ENCODE assay signal across 16 cellular contexts in the genomic region with DNA sequence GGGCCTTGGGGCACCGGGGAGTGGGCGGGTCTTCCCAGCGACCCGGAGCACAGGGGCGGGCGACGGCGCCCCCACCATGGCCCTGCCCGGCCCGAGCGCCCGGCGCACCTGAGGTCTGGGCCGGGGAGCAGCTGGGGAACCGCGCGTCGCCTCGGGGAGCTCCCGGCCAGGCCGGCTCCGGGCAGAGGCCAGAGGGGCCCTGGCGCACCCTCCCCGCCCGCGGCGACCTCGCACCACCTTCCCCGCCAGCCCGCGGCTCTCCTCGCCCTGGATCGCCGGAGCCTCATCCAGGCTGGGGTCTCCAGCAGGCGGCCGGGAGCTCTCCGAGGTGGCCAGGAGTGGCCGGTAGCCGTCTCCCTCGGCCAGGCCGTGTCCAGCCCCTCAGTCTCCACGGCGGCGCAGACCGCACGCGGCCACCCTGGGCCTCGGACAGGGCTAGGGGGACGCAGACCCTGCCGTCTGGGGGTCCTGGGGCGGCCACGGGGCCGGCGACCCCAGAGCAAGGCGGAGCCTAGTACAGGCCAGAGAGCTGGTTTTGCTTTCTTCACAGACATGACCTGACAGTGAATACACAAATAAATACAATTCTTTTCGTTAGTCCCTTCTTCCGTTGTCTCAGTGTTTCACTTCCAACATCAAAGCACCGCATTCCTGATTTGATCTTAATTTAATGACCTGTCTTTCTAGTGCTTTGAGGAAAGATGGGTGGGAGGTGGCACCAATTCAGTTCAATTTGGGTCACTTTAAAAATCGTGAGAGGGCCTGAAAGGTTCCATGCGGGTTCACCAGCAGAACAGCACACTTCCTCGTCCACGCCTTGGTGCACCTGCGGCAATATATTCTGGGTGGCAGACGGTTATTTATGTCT.
DNase-seq lines count a peak whose midpoint lies in the region; ATAC-seq, FAIRE-seq and TF ChIP-seq lines count a peak whose summit lies in the region.
"Had no signal": no experiment of that assay in that cellular context is flagged by ENCODE, and none has a peak within 500 bp of the region (broad histone marks: within the 10 kb centered on the region; RNA-seq: fewer than 3 reads in every experiment).

No MANE protein-coding gene starts in this region.

- no peak overlapping the region for H2AFZ ChIP-seq in K562 (ENCODE audit: low read depth, low read length)

- TF ChIP-seq POLR2A in K562 (conservative IDR thresholded peaks at IDR 0.05), result no peak

- 9% methylated on average over 45 of the region's 64 CpGs for WGBS in K562 (ENCODE audit: insufficient coverage, low coverage, missing lambda C conversion rate)

- peaks cover 0 to 5% (median 2%) of the 10 kb centered on the region in 7 donors for H3K9me3 Mint-ChIP-seq in CD4-positive, CD25-positive, alpha-beta regulatory T cell
- peaks cover 3% of the 10 kb centered on the region for H3K9me3 Mint-ChIP-seq in CD8-positive, alpha-beta T cell
- peaks cover 5% of the 10 kb centered on the region for H3K9me3 Mint-ChIP-seq in nephron
- H3K9me3 Mint-ChIP-seq: natural killer cell had no signal

- POLR2A ChIA-PET in CD8-positive, alpha-beta T cell (lab: Charles Lee), result no interaction called here
- POLR2A ChIA-PET in K562 (lab: Yijun Ruan, JAX), result no interaction called here

- peaks cover 0 to 22% (median 3%) of the 10 kb centered on the region in 4 donors for H3K4me1 Mint-ChIP-seq in CD4-positive, CD25-positive, alpha-beta regulatory T cell
- peaks cover 18% of the 10 kb centered on the region for H3K4me1 Mint-ChIP-seq in CD8-positive, alpha-beta T cell (ENCODE audit: low read depth)
- peaks cover 10% of the 10 kb centered on the region for H3K4me1 Mint-ChIP-seq in nephron
- H3K4me1 Mint-ChIP-seq: natural killer cell had no signal

- no peak overlapping the region for H3K4me3 ChIP-seq in CD4-positive, CD25-positive, alpha-beta regulatory T cell (ENCODE audit: low read depth, low read length)
- no peak overlapping the region for H3K4me3 ChIP-seq in CD8-positive, alpha-beta T cell (ENCODE audit: low read depth, low read length)
- H3K4me3 ChIP-seq in K562, result no peak overlapping the region
- H3K4me3 ChIP-seq: body of pancreas, gastrocnemius medialis had no signal

- peaks cover 2% of the 10 kb centered on the region for H3K27me3 ChIP-seq in CD4-positive, CD25-positive, alpha-beta regulatory T cell (ENCODE audit: control insufficient read depth, insufficient read depth, low read length)
- H3K27me3 ChIP-seq in CD8-positive, alpha-beta T cell (ENCODE audit: insufficient read depth, low read length), result peaks cover 20% of the 10 kb centered on the region
- H3K27me3 ChIP-seq in K562 (ENCODE audit: control insufficient read depth in 2 of 2, insufficient read depth in 2 of 2, low read length in 2 of 2), result peaks cover 9 to 46% of the 10 kb centered on the region in 2 experiments; a peak in 4 of 5 replicates
- H3K27me3 ChIP-seq: body of pancreas had no signal

- H3K9ac ChIP-seq in K562 (ENCODE audit: insufficient read depth in 1 of 2, low read depth in 2 of 2, low read length in 2 of 2), result no peak overlapping the region

- peaks cover 27% of the 10 kb centered on the region for H3K27me3 Mint-ChIP-seq in CD4-positive, CD25-positive, alpha-beta regulatory T cell
- peaks cover 23% of the 10 kb centered on the region for H3K27me3 Mint-ChIP-seq in CD8-positive, alpha-beta T cell (ENCODE audit: low read depth)
- peaks cover 59% of the 10 kb centered on the region for H3K27me3 Mint-ChIP-seq in nephron (ENCODE audit: low read depth)

- no peaks in the 10 kb centered on the region for H4K20me1 ChIP-seq in K562 (replicated peaks; ENCODE audit: control insufficient read depth, insufficient read depth, low read length)

- no peak overlapping the region for H3K27ac ChIP-seq in CD4-positive, CD25-positive, alpha-beta regulatory T cell (ENCODE audit: insufficient read depth, low read length, poor library complexity, severe bottlenecking)
- H3K27ac ChIP-seq in CD8-positive, alpha-beta T cell (ENCODE audit: low read depth, low read length), result no peak overlapping the region
- H3K27ac ChIP-seq in K562 (ENCODE audit: extremely low read depth, low read depth, low read length), result no peak overlapping the region
- H3K27ac ChIP-seq: body of pancreas, gastrocnemius medialis had no signal

- FAIRE-seq in K562 (lab: Jason Lieb, UNC), result no peak

- DNase-seq in CD4-positive, CD25-positive, alpha-beta regulatory T cell, result no peak
- no peak for DNase-seq in CD8-positive, alpha-beta T cell
- no peak for DNase-seq in K562 (ENCODE audit: extremely low read depth in 1 of 4, low spot score in 3 of 4)
- no peak for DNase-seq in midbrain (lab: John Stamatoyannopoulos, UW)
- no peak for DNase-seq in SW 1271 (lab: John Stamatoyannopoulos, UW)
- no peak for DNase-seq in activated CD4-positive, alpha-beta T cell treated with anti-CD3 and anti-CD28 coated beads for 48 hours
- DNase-seq: activated T-cell treated with anti-CD3 and anti-CD28 coated beads, Interleukin-2, amount 50 U/mL, for 1 hour; Caco-2; gastrocnemius medialis; IMR-90; natural killer cell; NCI-H1694; NCI-H774; SHP77 treated with DMSO at 0.1 percent for 48 hours had no signal

- no peaks in the 10 kb centered on the region for H3K36me3 ChIP-seq in CD4-positive, CD25-positive, alpha-beta regulatory T cell (ENCODE audit: control insufficient read depth, insufficient read depth, low read length)
- H3K36me3 ChIP-seq in CD8-positive, alpha-beta T cell (ENCODE audit: insufficient read depth, low read length), result no peaks in the 10 kb centered on the region
- no peaks in the 10 kb centered on the region for H3K36me3 ChIP-seq in K562 (ENCODE audit: control insufficient read depth, insufficient read depth, low read length)
- H3K36me3 ChIP-seq: gastrocnemius medialis had no signal

- no peak overlapping the region for H3K4me2 ChIP-seq in K562 (ENCODE audit: insufficient read depth, low read length)

- no peak overlapping the region for H3K27ac Mint-ChIP-seq in CD4-positive, CD25-positive, alpha-beta regulatory T cell
- H3K27ac Mint-ChIP-seq in CD8-positive, alpha-beta T cell, result no peak overlapping the region
- H3K27ac Mint-ChIP-seq in nephron, result no peak overlapping the region
- H3K27ac Mint-ChIP-seq: natural killer cell had no signal

- no peak for TF ChIP-seq CTCF in CD8-positive, alpha-beta T cell (IDR thresholded peaks at IDR 0.05)
- TF ChIP-seq CTCF in K562 (IDR thresholded peaks at IDR 0.05 in 2 of 3, conservative IDR thresholded peaks at IDR 0.05 in 1 of 3; ENCODE audit: insufficient read depth in 2 of 3, low read depth in 1 of 3, low read length in 3 of 3), result no peak
- no peak for TF ChIP-seq CTCF in nephron (IDR thresholded peaks at IDR 0.05; ENCODE audit: unreplicated experiment in 3 of 3)

- H3K9me3 ChIP-seq in CD4-positive, CD25-positive, alpha-beta regulatory T cell (ENCODE audit: control insufficient read depth in 2 of 2, low read length in 2 of 2), result no peaks in the 10 kb centered on the region
- no peaks in the 10 kb centered on the region for H3K9me3 ChIP-seq in CD8-positive, alpha-beta T cell (ENCODE audit: low read length)
- no peaks in the 10 kb centered on the region for H3K9me3 ChIP-seq in K562 (replicated peaks; ENCODE audit: control insufficient read depth, insufficient read depth, low read depth, low read length)
- H3K9me3 ChIP-seq: body of pancreas, Caco-2, gastrocnemius medialis had no signal

- H3K4me1 ChIP-seq in CD4-positive, CD25-positive, alpha-beta regulatory T cell (ENCODE audit: control insufficient read depth, insufficient read depth, low read length, poor library complexity, severe bottlenecking), result peaks cover 26% of the 10 kb centered on the region
- peaks cover 30% of the 10 kb centered on the region for H3K4me1 ChIP-seq in CD8-positive, alpha-beta T cell (ENCODE audit: insufficient read depth, low read length)
- peaks cover 0 to 14% of the 10 kb centered on the region in 2 experiments; a peak in 1 of 5 replicates for H3K4me1 ChIP-seq in K562 (replicated peaks in 1 of 2; ENCODE audit: control insufficient read depth in 2 of 2, insufficient read depth in 2 of 2, low read length in 2 of 2)

- H3K79me2 ChIP-seq in K562 (ENCODE audit: control insufficient read depth, insufficient read depth, low read length), result no peaks in the 10 kb centered on the region

- intact Hi-C loops in CD8-positive, alpha-beta T cell (cut with DNase I, micrococcal nuclease), result no loop called here
- intact Hi-C loops in K562 (cut with micrococcal nuclease), result no loop called here

- no peaks in the 10 kb centered on the region for H3K36me3 Mint-ChIP-seq in CD4-positive, CD25-positive, alpha-beta regulatory T cell
- H3K36me3 Mint-ChIP-seq in CD8-positive, alpha-beta T cell, result no peaks in the 10 kb centered on the region
- H3K36me3 Mint-ChIP-seq in nephron (ENCODE audit: low read depth), result no peaks in the 10 kb centered on the region
- H3K36me3 Mint-ChIP-seq: natural killer cell had no signal

- in situ Hi-C loops in K562 (cut with MboI), result no loop called here

- H3K4me3 Mint-ChIP-seq in CD4-positive, CD25-positive, alpha-beta regulatory T cell, result peak overlapping the region; percentile 6 to 83 (median 52)
- peak overlapping the region; percentile 42 for H3K4me3 Mint-ChIP-seq in CD8-positive, alpha-beta T cell
- peak overlapping the region; percentile 3 to 23 (median 13) for H3K4me3 Mint-ChIP-seq in nephron
- H3K4me3 Mint-ChIP-seq: natural killer cell had no signal

- BruUV-seq in K562 (replicated peaks; lab: Mats Ljungman, UMichigan), result no TSS peak

- CTCF ChIA-PET in CD8-positive, alpha-beta T cell (lab: Charles Lee), result no interaction called here
- CTCF ChIA-PET in K562 (lab: Yijun Ruan, JAX; ENCODE audit: low intra/inter-chr PET ratio), result interaction anchor here (1.0 kb wide), 1 partner anchor 15 kb away, joined by 3 read pairs; no protein-coding TSS in a partner anchor

- no peak for ATAC-seq in CD4-positive, CD25-positive, alpha-beta regulatory T cell (ENCODE audit: low read depth in 2 of 2)
- no peak for ATAC-seq in CD8-positive, alpha-beta T cell
- ATAC-seq in K562, result peak; percentile 42; the same call in 1 of the 3 replicates
- ATAC-seq: body of pancreas, gastrocnemius medialis had no signal

- no peak for TF ChIP-seq EP300 in K562 (IDR thresholded peaks at IDR 0.05; ENCODE audit: low read length)

- no peaks in the 10 kb centered on the region for H3K9me1 ChIP-seq in K562 (ENCODE audit: control insufficient read depth, insufficient read depth, low read length)

- TF ChIP-seq RAD21 in K562 (CRISPR knock-in tag; conservative IDR thresholded peaks at IDR 0.05 in 1 of 2, IDR thresholded peaks at IDR 0.05 in 1 of 2), result no peak

TF ChIP-seq in K562, 482 proteins besides CTCF, POLR2A, EP300 and RAD21 (continues in another document):
- no peak for TF ChIP-seq ILK (tag; IDR thresholded peaks at IDR 0.05; ENCODE audit: borderline replicate concordance, low read depth)
- TF ChIP-seq KAT2B (IDR thresholded peaks at IDR 0.05; ENCODE audit: low read depth, low read length), result no peak
